ENCODE assay signal across 8 cellular contexts in genomic region chr21:39379986-39380891, GRCh38. TPM values are rescaled to one million over a fixed set of nuclear protein-coding genes. Genes with fewer than 3 reads are reported as not detected.
DNase-seq lines count a peak whose midpoint lies in the region; ATAC-seq and TF ChIP-seq lines count a peak whose summit lies in the region.

No MANE protein-coding gene starts in this region.

- CTCF ChIA-PET in PC-3 (lab: Charles Lee): interaction anchor here (0.6 to 1.0 kb wide), 3 partner anchors 11 to 185 kb away, joined by 3 to 10 read pairs (median 6); no protein-coding TSS in a partner anchor

- TSS peak; percentile 65 for BruUV-seq in PC-3 (replicated peaks; lab: Mats Ljungman, UMichigan)

- H3K36me3 Mint-ChIP-seq in activated T-cell treated with anti-CD3 and anti-CD28 coated beads, Interleukin-2, amount 50 U/mL, for 4 hours (ENCODE audit: insufficient read depth): no peaks in the 10 kb centered on the region

- H3K4me3 ChIP-seq in Jurkat, Clone E6-1 (ENCODE audit: low read length): peak overlapping the region; percentile 91
- H3K4me3 ChIP-seq in PC-3 (ENCODE audit: low read length) (peak overlapping the region; percentile 85), muscle layer of colon (ENCODE audit: low read depth in 1 of 2, low read length in 2 of 2) (peak overlapping the region; percentile 81 to 91)

- no peak for TF ChIP-seq CTCF in PC-3 (conservative IDR thresholded peaks at IDR 0.05; ENCODE audit: low read depth, low read length)

- peak; percentile 85 for ATAC-seq in GM21717 (IDR thresholded peaks at IDR 0.05; ENCODE audit: unreplicated experiment)
- ATAC-seq in PC-3: peak; percentile 92
- peak; percentile 98 to 99 for ATAC-seq in activated T-cell treated with anti-CD3 and anti-CD28 coated beads, Interleukin-2, amount 50 U/mL, for 4 hours
- ATAC-seq in esophagus mucosa: peak; percentile 94

- H3K36me3 ChIP-seq in PC-3 (ENCODE audit: low read depth, low read length) (no peaks in the 10 kb centered on the region), muscle layer of colon (ENCODE audit: insufficient read depth, low read length) (no peaks in the 10 kb centered on the region)

- peaks cover 6% of the 10 kb centered on the region for H3K79me2 ChIP-seq in PC-3 (ENCODE audit: low read length)

- H3K27me3 Mint-ChIP-seq in activated T-cell treated with anti-CD3 and anti-CD28 coated beads, Interleukin-2, amount 50 U/mL, for 4 hours (ENCODE audit: low read depth): peaks cover 2% of the 10 kb centered on the region

- peak overlapping the region; percentile 94 for H2AFZ ChIP-seq in PC-3 (ENCODE audit: low read length)

- peak overlapping the region; percentile 90 for H3K4me2 ChIP-seq in PC-3 (ENCODE audit: low read length)

- H3K4me3 Mint-ChIP-seq in activated T-cell treated with anti-CD3 and anti-CD28 coated beads, Interleukin-2, amount 50 U/mL, for 4 hours: peak overlapping the region; percentile 89

- H3K27me3 ChIP-seq in PC-3 (ENCODE audit: low read length) (no peaks in the 10 kb centered on the region), muscle layer of colon (ENCODE audit: control insufficient read depth in 1 of 2, insufficient read depth in 2 of 2, low read length in 2 of 2) (no peaks in the 10 kb centered on the region)

- intact Hi-C loops in PC-3 (cut with micrococcal nuclease): loop anchor here (2.0 to 10.0 kb wide), 4 partner anchors 31 to 255 kb away; partner anchors contain the start of genes HMGN1 and PSMG1

- H3K9me3 ChIP-seq in PC-3 (ENCODE audit: low read length) (no peaks in the 10 kb centered on the region), muscle layer of colon (ENCODE audit: low read length) (no peaks in the 10 kb centered on the region)

- no peaks in the 10 kb centered on the region for H3K9me3 Mint-ChIP-seq in activated T-cell treated with anti-CD3 and anti-CD28 coated beads, Interleukin-2, amount 50 U/mL, for 4 hours

- H3K27ac ChIP-seq in PC-3 (ENCODE audit: low read length): peak overlapping the region; percentile 17; the same call in 1 of the 2 replicates
- H3K27ac ChIP-seq in muscle layer of colon (ENCODE audit: low read depth, low read length): peak overlapping the region; percentile 82

- no peaks in the 10 kb centered on the region for H4K20me1 ChIP-seq in PC-3 (ENCODE audit: low read length)

- H3K4me1 Mint-ChIP-seq in activated T-cell treated with anti-CD3 and anti-CD28 coated beads, Interleukin-2, amount 50 U/mL, for 4 hours (ENCODE audit: low read depth): peaks cover 20% of the 10 kb centered on the region

- no peaks in the 10 kb centered on the region for H3K9me2 ChIP-seq in PC-3 (replicated peaks; ENCODE audit: low read length)

- H3K4me1 ChIP-seq in PC-3 (ENCODE audit: insufficient read depth, low read length) (peaks cover 19% of the 10 kb centered on the region), muscle layer of colon (ENCODE audit: insufficient read depth, low read length) (peaks cover 8% of the 10 kb centered on the region)

- no peaks in the 10 kb centered on the region for H3F3A ChIP-seq in PC-3 (ENCODE audit: low read length, unreplicated experiment)

- peak overlapping the region; percentile 63 for H3K9ac ChIP-seq in PC-3 (ENCODE audit: low read length)
- H3K9ac ChIP-seq in muscle layer of colon (ENCODE audit: low read length): peak overlapping the region; percentile 97

- POLR2A ChIA-PET in PC-3 (lab: Charles Lee; ENCODE audit: unreplicated experiment): interaction anchor here (0.5 to 1.2 kb wide), 9 partner anchors 31 to 287 kb away, joined by 3 to 38 read pairs (median 3); partner anchors contain the start of genes HMGN1 and LCA5L

- peak; percentile 88 for DNase-seq in DMS153 treated with DMSO at 0.1 percent for 48 hours (lab: John Stamatoyannopoulos, UW; ENCODE audit: unreplicated experiment)
- DNase-seq in Jurkat, Clone E6-1 (ENCODE audit: low read depth, low spot score): peak; percentile 79
- DNase-seq in PC-3: peak; percentile 97
- DNase-seq in activated T-cell treated with anti-CD3 and anti-CD28 coated beads, Interleukin-2, amount 50 U/mL, for 4 hours: peak; percentile 79
- DNase-seq in stimulated activated CD8-positive, alpha-beta memory T cell treated with anti-CD3 and anti-CD28 coated beads, Interleukin-7, amount 100 ng/mL, for 1 hour (ENCODE audit: low read depth in 2 of 2): peak; percentile 72 to 75

RNA-seq across cellular contexts. Expression of gene HMGN1, which starts 31.4 kb away (rescaled TPM):
- 649 TPM for polyA plus RNA-seq in Jurkat, Clone E6-1 (2012; ENCODE audit: insufficient read depth, insufficient read length)
- total RNA-seq in PC-3 (2014; rRNA removed) (335 and 338 TPM in 2 replicates), esophagus mucosa (213 TPM)
- total RNA-seq in activated T-cell treated with anti-CD3 and anti-CD28 coated beads, Interleukin-2, amount 50 U/mL, for 4 hours: 100 to 1,000 TPM; 313 to 333 (median 321) TPM

Comparison
In these comparisons a context has a peak if more than half of its experiments do, and no peak if none do; other contexts are left out.
1. Peak in every context shown above with its lines: DNase-seq, ATAC-seq, H3K4me3 ChIP-seq and H3K27ac ChIP-seq.